In genomic region chr1:26224606-26225005, GRCh38 we compare ENCODE assay signal across 13 cellular contexts. TPM values are rescaled to one million over a fixed set of nuclear protein-coding genes. Genes with fewer than 3 reads are reported as not detected.
DNase-seq lines count a peak whose midpoint lies in the region; ATAC-seq and TF ChIP-seq lines count a peak whose summit lies in the region.
"Had no signal": no experiment of that assay in that cellular context is flagged by ENCODE, and none has a peak within 500 bp of the region (broad histone marks: within the 10 kb centered on the region; RNA-seq: fewer than 3 reads in every experiment).

No MANE protein-coding gene starts in this region.

- H3K4me1 ChIP-seq in tibial artery = peaks cover 0 to 12% (median 7%) of the 10 kb centered on the region in 4 donors

- H3K4me1 Mint-ChIP-seq in activated naive CD4-positive, alpha-beta T cell treated with anti-CD3 and anti-CD28 coated beads, Interleukin-2, amount 10 ng/mL, durations not matched to agents 7 days and 5 days = peaks cover 10% of the 10 kb centered on the region
- peaks cover 9% of the 10 kb centered on the region for H3K4me1 Mint-ChIP-seq in dendritic cell treated with granulocyte-macrophage colony-stimulating factor and Interleukin-4, amounts not matched to agents 40 ng/mL and 50 ng/mL, for 4 days (ENCODE audit: low read depth)
- peaks cover 6 to 18% (median 13%) of the 10 kb centered on the region in 3 donors for H3K4me1 Mint-ChIP-seq in naive B cell
- peaks cover 9% of the 10 kb centered on the region for H3K4me1 Mint-ChIP-seq in stimulated activated effector memory CD8-positive, alpha-beta T cell treated with anti-CD3 and anti-CD28 coated beads, Interleukin-12 subunit alpha, Interleukin-12 subunit beta, amount 100 ng/mL, for 72 hours

- H3K4me3 Mint-ChIP-seq in activated naive CD4-positive, alpha-beta T cell treated with anti-CD3 and anti-CD28 coated beads, Interleukin-2, amount 10 ng/mL, durations not matched to agents 7 days and 5 days = no peak overlapping the region
- peak overlapping the region; percentile 63 for H3K4me3 Mint-ChIP-seq in dendritic cell treated with granulocyte-macrophage colony-stimulating factor and Interleukin-4, amounts not matched to agents 40 ng/mL and 50 ng/mL, for 4 days
- peak overlapping the region in 6 of 8 donors; percentile 69 to 88 (median 78) for H3K4me3 Mint-ChIP-seq in naive B cell
- peak overlapping the region; percentile 75 for H3K4me3 Mint-ChIP-seq in stimulated activated effector memory CD8-positive, alpha-beta T cell treated with anti-CD3 and anti-CD28 coated beads, Interleukin-12 subunit alpha, Interleukin-12 subunit beta, amount 100 ng/mL, for 72 hours

- intact Hi-C loops in dendritic cell treated with granulocyte-macrophage colony-stimulating factor and Interleukin-4, amounts not matched to agents 40 ng/mL and 50 ng/mL, for 4 days (cut with micrococcal nuclease) = no loop called here
- intact Hi-C loops in tibial artery (cut with DNase I; ENCODE audit: low total_unique reads) = loop anchor here (5.0 kb wide), 1 partner anchor 52 kb away; the partner anchor contains the start of gene ZNF593OS

- H3K27me3 ChIP-seq in tibial artery = peaks cover 0 to 60% of the 10 kb centered on the region in 2 donors
- H3K27me3 ChIP-seq: adrenal gland had no signal

- H3K36me3 Mint-ChIP-seq in activated naive CD4-positive, alpha-beta T cell treated with anti-CD3 and anti-CD28 coated beads, Interleukin-2, amount 10 ng/mL, durations not matched to agents 7 days and 5 days = no peaks in the 10 kb centered on the region
- no peaks in the 10 kb centered on the region for H3K36me3 Mint-ChIP-seq in dendritic cell treated with granulocyte-macrophage colony-stimulating factor and Interleukin-4, amounts not matched to agents 40 ng/mL and 50 ng/mL, for 4 days (ENCODE audit: low read depth)
- peaks cover 0 to 3% of the 10 kb centered on the region in 2 donors for H3K36me3 Mint-ChIP-seq in naive B cell
- no peaks in the 10 kb centered on the region for H3K36me3 Mint-ChIP-seq in stimulated activated effector memory CD8-positive, alpha-beta T cell treated with anti-CD3 and anti-CD28 coated beads, Interleukin-12 subunit alpha, Interleukin-12 subunit beta, amount 100 ng/mL, for 72 hours
- H3K36me3 Mint-ChIP-seq: memory B cell had no signal

- no peak for ATAC-seq in naive B cell (ENCODE audit: low read depth in 2 of 2)
- ATAC-seq in stimulated activated effector memory CD8-positive, alpha-beta T cell treated with anti-CD3 and anti-CD28 coated beads, Interleukin-12 subunit alpha, Interleukin-12 subunit beta, amount 100 ng/mL, for 72 hours = no peak

- no peak overlapping the region for H3K4me3 ChIP-seq in tibial artery

- H3K9me3 Mint-ChIP-seq in activated naive CD4-positive, alpha-beta T cell treated with anti-CD3 and anti-CD28 coated beads, Interleukin-2, amount 10 ng/mL, durations not matched to agents 7 days and 5 days = no peaks in the 10 kb centered on the region
- H3K9me3 Mint-ChIP-seq in dendritic cell treated with granulocyte-macrophage colony-stimulating factor and Interleukin-4, amounts not matched to agents 40 ng/mL and 50 ng/mL, for 4 days = no peaks in the 10 kb centered on the region
- H3K9me3 Mint-ChIP-seq in naive B cell = no peaks in the 10 kb centered on the region
- no peaks in the 10 kb centered on the region for H3K9me3 Mint-ChIP-seq in stimulated activated effector memory CD8-positive, alpha-beta T cell treated with anti-CD3 and anti-CD28 coated beads, Interleukin-12 subunit alpha, Interleukin-12 subunit beta, amount 100 ng/mL, for 72 hours
- H3K9me3 Mint-ChIP-seq: memory B cell had no signal

- H3K27me3 Mint-ChIP-seq in activated naive CD4-positive, alpha-beta T cell treated with anti-CD3 and anti-CD28 coated beads, Interleukin-2, amount 10 ng/mL, durations not matched to agents 7 days and 5 days = peaks cover 82% of the 10 kb centered on the region
- peaks cover 48% of the 10 kb centered on the region for H3K27me3 Mint-ChIP-seq in dendritic cell treated with granulocyte-macrophage colony-stimulating factor and Interleukin-4, amounts not matched to agents 40 ng/mL and 50 ng/mL, for 4 days
- peaks cover 34 to 42% (median 35%) of the 10 kb centered on the region in 3 donors for H3K27me3 Mint-ChIP-seq in naive B cell

- H3K9me3 ChIP-seq in tibial artery = no peaks in the 10 kb centered on the region
- H3K9me3 ChIP-seq: adrenal gland had no signal

- TF ChIP-seq CTCF in tibial artery (IDR thresholded peaks at IDR 0.05) = no peak

- CTCF ChIA-PET in activated naive CD4-positive, alpha-beta T cell treated with anti-CD3 and anti-CD28 coated beads, Interleukin-2, amount 10 ng/mL, durations not matched to agents 7 days and 5 days (lab: Charles Lee) = no interaction called here
- CTCF ChIA-PET in HEK293T (lab: Yijun Ruan, JAX) = interaction anchor here (3.0 kb wide), 1 partner anchor 10 kb away, joined by 12 read pairs; the partner anchor contains the start of gene CEP85

- no peaks in the 10 kb centered on the region for H3K36me3 ChIP-seq in tibial artery
- H3K36me3 ChIP-seq: adrenal gland had no signal

- POLR2A ChIA-PET in HEK293T (lab: Yijun Ruan, JAX) = no interaction called here

- no peak overlapping the region for H3K27ac Mint-ChIP-seq in activated naive CD4-positive, alpha-beta T cell treated with anti-CD3 and anti-CD28 coated beads, Interleukin-2, amount 10 ng/mL, durations not matched to agents 7 days and 5 days
- H3K27ac Mint-ChIP-seq in dendritic cell treated with granulocyte-macrophage colony-stimulating factor and Interleukin-4, amounts not matched to agents 40 ng/mL and 50 ng/mL, for 4 days = no peak overlapping the region
- no peak overlapping the region for H3K27ac Mint-ChIP-seq in naive B cell
- H3K27ac Mint-ChIP-seq in stimulated activated effector memory CD8-positive, alpha-beta T cell treated with anti-CD3 and anti-CD28 coated beads, Interleukin-12 subunit alpha, Interleukin-12 subunit beta, amount 100 ng/mL, for 72 hours = no peak overlapping the region
- H3K27ac Mint-ChIP-seq: CD8-positive, alpha-beta memory T cell; memory B cell; T-helper 17 cell had no signal

- peak; percentile 8 for DNase-seq in activated naive CD4-positive, alpha-beta T cell treated with anti-CD3 and anti-CD28 coated beads, Interleukin-2, amount 10 ng/mL, durations not matched to agents 7 days and 5 days
- no peak for DNase-seq in activated naive CD4-positive, alpha-beta T cell (lab: John Stamatoyannopoulos, UW)
- DNase-seq in naive B cell = no peak
- no peak for DNase-seq in stimulated activated effector memory CD8-positive, alpha-beta T cell treated with anti-CD3 and anti-CD28 coated beads, Interleukin-12 subunit alpha, Interleukin-12 subunit beta, amount 100 ng/mL, for 72 hours (ENCODE audit: low spot score in 2 of 2)
- DNase-seq in tibial artery = no peak
- no peak for DNase-seq in HEK293T (ENCODE audit: extremely low spot score)
- no peak for DNase-seq in NCI-H2171 (lab: John Stamatoyannopoulos, UW)
- DNase-seq: NCI-H2081 treated with DMSO at 0.1 percent for 48 hours had no signal

- H3K27ac ChIP-seq in tibial artery = no peak overlapping the region

TF ChIP-seq in HEK293T, 16 proteins besides CTCF, POLR2A, EP300 and RAD21:
- TF ChIP-seq SUZ12 (IDR thresholded peaks at IDR 0.05) = no peak
- no peak for TF ChIP-seq BHLHE40 (IDR thresholded peaks at IDR 0.05; ENCODE audit: borderline replicate concordance)
- no peak for TF ChIP-seq PKNOX1 (IDR thresholded peaks at IDR 0.05)
- TF ChIP-seq SP1 (IDR thresholded peaks at IDR 0.05) = no peak
- no peak for TF ChIP-seq ARNT (IDR thresholded peaks at IDR 0.05)
- TF ChIP-seq HDGF (IDR thresholded peaks at IDR 0.05; ENCODE audit: borderline replicate concordance) = no peak
- TF ChIP-seq FOXM1 (IDR thresholded peaks at IDR 0.05; ENCODE audit: borderline replicate concordance) = no peak
- no peak for TF ChIP-seq FOXK2 (IDR thresholded peaks at IDR 0.05)
- TF ChIP-seq FOXA1 (IDR thresholded peaks at IDR 0.05) = no peak

RNA-seq across cellular contexts. Expression of gene CEP85, which starts 9.4 kb away (rescaled TPM):
- polyA plus RNA-seq in naive B cell (ENCODE audit: low read depth in 6 of 6) = 1 to 10 TPM; 2.5 to 8.2 (median 4.9) TPM

RNA-seq across cellular contexts. Expression of gene CATSPER4, which starts 34.2 kb away (rescaled TPM):
- polyA plus RNA-seq in naive B cell (ENCODE audit: low read depth in 6 of 6) = not detected
- polyA plus RNA-seq: adrenal gland; CD8-positive, alpha-beta memory T cell had no signal

RNA-seq across cellular contexts. Expression of gene CNKSR1, which starts 47.3 kb away (rescaled TPM):
- polyA plus RNA-seq in naive B cell (ENCODE audit: low read depth in 6 of 6) = under 1 TPM in 3 of 6 donors, not detected in 3; 0.44 to 0.57 (median 0.49) TPM
- polyA plus RNA-seq: CD8-positive, alpha-beta memory T cell had no signal

RNA-seq across cellular contexts. Expression of gene ZNF593OS, which starts 53.0 kb away (rescaled TPM):
- polyA plus RNA-seq in naive B cell (ENCODE audit: low read depth in 6 of 6) = 1 to 10 TPM in 5 of 6 donors, under 1 TPM in 1; 0.96 to 3.5 (median 1.9) TPM

RNA-seq across cellular contexts. Expression of gene ZNF593, which starts 54.9 kb away (rescaled TPM):
- polyA plus RNA-seq in naive B cell (ENCODE audit: low read depth in 6 of 6) = 10 to 100 TPM; 33.3 to 52.3 (median 36.1) TPM
